ENCODE assay signal across 9 cellular contexts in the genomic region with DNA sequence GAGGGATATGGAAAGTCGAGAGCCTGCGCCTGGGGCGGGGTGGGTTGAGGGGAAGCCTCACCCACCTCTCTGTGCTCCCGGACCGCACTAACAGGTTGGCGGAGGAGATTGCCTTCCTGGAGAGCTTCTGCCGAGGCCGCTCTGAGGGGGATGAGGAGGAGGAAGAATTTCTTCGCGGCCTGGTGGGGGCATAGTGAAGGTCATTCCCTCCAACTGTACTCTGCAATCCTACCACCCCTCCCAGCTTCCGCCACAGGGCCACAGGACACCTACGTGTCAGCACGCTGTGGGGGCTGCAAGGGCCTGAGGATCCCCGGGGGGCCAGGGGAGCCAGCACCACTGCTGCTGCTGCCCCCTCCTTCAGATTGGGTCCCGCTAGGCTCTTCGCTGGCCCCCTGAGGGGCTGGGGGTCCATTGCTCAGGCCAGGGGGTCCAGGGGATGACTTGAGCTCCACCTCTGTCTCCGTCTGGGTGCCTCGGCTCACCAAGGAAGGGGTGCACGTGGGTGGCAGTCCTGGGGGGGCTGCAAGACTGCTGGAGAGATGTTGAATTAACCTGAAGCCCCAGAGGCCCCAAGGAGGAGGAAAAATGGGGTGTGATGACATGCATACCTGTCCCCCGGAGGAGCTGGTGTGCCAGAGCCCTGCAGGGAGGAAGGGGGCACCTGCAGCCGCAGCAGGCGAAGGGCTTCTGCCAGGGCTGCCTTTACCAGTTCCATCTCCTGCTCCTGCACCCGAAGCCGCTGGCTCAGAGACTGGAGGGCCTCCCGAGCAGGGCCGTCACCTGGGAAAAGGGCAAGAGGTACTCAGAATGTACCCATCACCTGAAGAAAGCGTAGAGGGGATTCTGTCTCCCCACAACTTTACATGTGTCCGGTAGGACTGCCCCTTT. TPM values are rescaled to one million over a fixed set of nuclear protein-coding genes. Genes with fewer than 3 reads are reported as not detected.
DNase-seq lines count a peak whose midpoint lies in the region; ATAC-seq, FAIRE-seq and TF ChIP-seq lines count a peak whose summit lies in the region.
"Had no signal": no experiment of that assay in that cellular context is flagged by ENCODE, and none has a peak within 500 bp of the region (broad histone marks: within the 10 kb centered on the region; RNA-seq: fewer than 3 reads in every experiment).

No MANE protein-coding gene starts in this region.

- H3K9me3 Mint-ChIP-seq in stimulated activated naive CD8-positive, alpha-beta T cell treated with anti-CD3 and anti-CD28 coated beads, Interleukin-15, Interleukin-2, amounts not matched to agents 100 ng/mL and 50 ng/mL, for 24 hours, result no peaks in the 10 kb centered on the region

- H3K36me3 Mint-ChIP-seq in stimulated activated naive CD8-positive, alpha-beta T cell treated with anti-CD3 and anti-CD28 coated beads, Interleukin-15, Interleukin-2, amounts not matched to agents 100 ng/mL and 50 ng/mL, for 24 hours (ENCODE audit: low read depth), result peaks cover 44% of the 10 kb centered on the region

- peak overlapping the region; percentile 86 for H3K9ac ChIP-seq in mucosa of stomach (ENCODE audit: low read length)

- no peak for DNase-seq in stimulated activated naive CD8-positive, alpha-beta T cell treated with anti-CD3 and anti-CD28 coated beads, Interleukin-15, Interleukin-2, amounts not matched to agents 100 U/mL and 50 U/mL, for 24 hours
- no peak for DNase-seq in bronchial epithelial cell (ENCODE audit: low read depth)
- DNase-seq in NCI-H2029 treated with DMSO at 0.1 percent for 48 hours (lab: John Stamatoyannopoulos, UW), result no peak
- no peak for DNase-seq in NCI-H1436 (lab: John Stamatoyannopoulos, UW)
- DNase-seq in NCI-H1417 treated with DMSO at 0.1 percent for 48 hours (lab: John Stamatoyannopoulos, UW), result no peak
- DNase-seq: NCI-H1694 had no signal

- no peaks in the 10 kb centered on the region for H3K9me3 ChIP-seq in mucosa of stomach (ENCODE audit: control insufficient read depth, low read length)

- H3K4me1 ChIP-seq in mucosa of stomach (ENCODE audit: control insufficient read depth, insufficient read depth, low read length), result peaks cover 32% of the 10 kb centered on the region

- H3K4me3 ChIP-seq in bronchial epithelial cell (ENCODE audit: low read depth, low read length) (peak overlapping the region; percentile 52), mucosa of stomach (ENCODE audit: low read length) (no peak overlapping the region)

- H3K27ac Mint-ChIP-seq in stimulated activated naive CD8-positive, alpha-beta T cell treated with anti-CD3 and anti-CD28 coated beads, Interleukin-15, Interleukin-2, amounts not matched to agents 100 ng/mL and 50 ng/mL, for 24 hours, result peak overlapping the region; percentile 100

- no peak for ATAC-seq in stimulated activated naive CD8-positive, alpha-beta T cell treated with anti-CD3 and anti-CD28 coated beads, Interleukin-15, Interleukin-2, amounts not matched to agents 100 U/mL and 50 U/mL, for 24 hours
- ATAC-seq in GM19463 (IDR thresholded peaks at IDR 0.05; ENCODE audit: unreplicated experiment), result no peak

- no peaks in the 10 kb centered on the region for H3K27me3 Mint-ChIP-seq in stimulated activated naive CD8-positive, alpha-beta T cell treated with anti-CD3 and anti-CD28 coated beads, Interleukin-15, Interleukin-2, amounts not matched to agents 100 ng/mL and 50 ng/mL, for 24 hours

- peaks cover 53% of the 10 kb centered on the region for H3K4me1 Mint-ChIP-seq in stimulated activated naive CD8-positive, alpha-beta T cell treated with anti-CD3 and anti-CD28 coated beads, Interleukin-15, Interleukin-2, amounts not matched to agents 100 ng/mL and 50 ng/mL, for 24 hours (ENCODE audit: low read depth)

- FAIRE-seq in bronchial epithelial cell (lab: Jason Lieb, UNC), result no peak

- peaks cover 6% of the 10 kb centered on the region for H3K36me3 ChIP-seq in bronchial epithelial cell (ENCODE audit: control insufficient read depth, insufficient read depth, low read length)
- no peaks in the 10 kb centered on the region for H3K36me3 ChIP-seq in mucosa of stomach (ENCODE audit: control insufficient read depth, insufficient read depth, low read length)

- peak overlapping the region; percentile 95 for H3K4me3 Mint-ChIP-seq in stimulated activated naive CD8-positive, alpha-beta T cell treated with anti-CD3 and anti-CD28 coated beads, Interleukin-15, Interleukin-2, amounts not matched to agents 100 ng/mL and 50 ng/mL, for 24 hours

- H3K27me3 ChIP-seq in bronchial epithelial cell (ENCODE audit: control insufficient read depth, insufficient read depth, low read length), result no peaks in the 10 kb centered on the region
- no peaks in the 10 kb centered on the region for H3K27me3 ChIP-seq in mucosa of stomach (ENCODE audit: control insufficient read depth, insufficient read depth, low read length)

- no peak for TF ChIP-seq CTCF in bronchial epithelial cell (IDR thresholded peaks at IDR 0.05; ENCODE audit: insufficient read depth, low read length, severe bottlenecking)

RNA-seq across cellular contexts. Expression of gene EML3, which starts 1.5 kb away (rescaled TPM):
- total RNA-seq in bronchial epithelial cell, result 10.0 and 11.1 TPM in 2 replicates

RNA-seq across cellular contexts. Expression of gene ROM1, which starts 2.0 kb away (rescaled TPM):
- 2.6 and 2.8 TPM in 2 replicates for total RNA-seq in bronchial epithelial cell

RNA-seq across cellular contexts. Expression of gene MTA2, which starts 9.4 kb away (rescaled TPM):
- 150 and 162 TPM in 2 replicates for total RNA-seq in bronchial epithelial cell

RNA-seq across cellular contexts. Expression of gene B3GAT3, which starts 10.7 kb away (rescaled TPM):
- 24.2 and 26.2 TPM in 2 replicates for total RNA-seq in bronchial epithelial cell

RNA-seq across cellular contexts. Expression of gene TUT1, which starts 19.7 kb away (rescaled TPM):
- 7.0 and 9.5 TPM in 2 replicates for total RNA-seq in bronchial epithelial cell
